ENCODE assay signal across 18 cellular contexts in the genomic region with DNA sequence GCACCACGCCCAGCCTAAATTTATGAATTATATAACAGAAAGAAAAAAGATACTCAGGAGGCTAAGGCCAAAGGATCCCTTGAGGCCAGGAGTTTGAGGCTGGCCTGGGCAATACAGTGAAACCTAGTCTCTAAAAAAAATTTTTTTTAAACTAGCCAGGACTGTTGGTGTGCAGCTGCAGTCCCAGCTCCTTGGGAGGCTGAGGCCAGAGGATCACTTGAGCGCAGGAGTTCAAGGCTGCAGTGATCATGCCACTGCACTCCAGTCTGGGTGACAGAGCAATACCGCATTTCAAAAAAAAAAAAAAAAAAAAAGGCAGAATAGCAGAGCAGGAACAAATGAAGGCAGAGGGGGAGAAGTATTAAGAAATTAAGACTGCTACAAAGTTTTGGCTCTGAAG. TPM values are rescaled to one million over a fixed set of nuclear protein-coding genes. Genes with fewer than 3 reads are reported as not detected.
A peak's percentile ranks its signal among the peaks of the same experiment; 100 is the strongest.
DNase-seq lines count a peak whose midpoint lies in the region; ATAC-seq and TF ChIP-seq lines count a peak whose summit lies in the region.
"Had no signal": no experiment of that assay in that cellular context is flagged by ENCODE, and none has a peak within 500 bp of the region (broad histone marks: within the 10 kb centered on the region; RNA-seq: fewer than 3 reads in every experiment).

No MANE protein-coding gene starts in this region.

- peaks cover 57% of the 10 kb centered on the region for H3K4me1 Mint-ChIP-seq in activated CD4-positive, alpha-beta T cell treated with anti-CD3 and anti-CD28 coated beads, Interleukin-2, amount 10 ng/mL, durations not matched to agents 24 days and 14 days
- H3K4me1 Mint-ChIP-seq in CD4-positive, CD25-positive, alpha-beta regulatory T cell, result peaks cover 35 to 59% (median 43%) of the 10 kb centered on the region in 4 donors
- peaks cover 28% of the 10 kb centered on the region for H3K4me1 Mint-ChIP-seq in nephron

- no peaks in the 10 kb centered on the region for H3K27me3 Mint-ChIP-seq in activated CD4-positive, alpha-beta T cell treated with anti-CD3 and anti-CD28 coated beads, Interleukin-2, amount 10 ng/mL, durations not matched to agents 24 days and 14 days
- no peaks in the 10 kb centered on the region for H3K27me3 Mint-ChIP-seq in CD4-positive, CD25-positive, alpha-beta regulatory T cell
- H3K27me3 Mint-ChIP-seq in nephron (ENCODE audit: low read depth), result no peaks in the 10 kb centered on the region

- H2AFZ ChIP-seq in OCI-LY7 (ENCODE audit: low read length), result no peak overlapping the region
- H2AFZ ChIP-seq: GM23248 had no signal

- peaks cover 24% of the 10 kb centered on the region for H3K79me2 ChIP-seq in OCI-LY7 (ENCODE audit: insufficient read depth, low read depth, low read length)

- H3K4me3 Mint-ChIP-seq in activated CD4-positive, alpha-beta T cell treated with anti-CD3 and anti-CD28 coated beads, Interleukin-2, amount 10 ng/mL, durations not matched to agents 24 days and 14 days, result peak overlapping the region; percentile 19
- H3K4me3 Mint-ChIP-seq in CD4-positive, CD25-positive, alpha-beta regulatory T cell, result peak overlapping the region in 3 of 4 donors; percentile 53 to 84 (median 61)
- H3K4me3 Mint-ChIP-seq in nephron, result peak overlapping the region in 1 of 3 experiments; percentile 70
- H3K4me3 Mint-ChIP-seq: CD14-positive monocyte had no signal

- H3K4me2 ChIP-seq in OCI-LY7 (ENCODE audit: low read length), result peak overlapping the region; percentile 44

- POLR2A ChIA-PET in OCI-LY7 (lab: Charles Lee), result no interaction called here

- peaks cover 17% of the 10 kb centered on the region for H3K36me3 Mint-ChIP-seq in activated CD4-positive, alpha-beta T cell treated with anti-CD3 and anti-CD28 coated beads, Interleukin-2, amount 10 ng/mL, durations not matched to agents 24 days and 14 days (ENCODE audit: low read depth)
- no peaks in the 10 kb centered on the region for H3K36me3 Mint-ChIP-seq in CD4-positive, CD25-positive, alpha-beta regulatory T cell
- no peaks in the 10 kb centered on the region for H3K36me3 Mint-ChIP-seq in nephron (ENCODE audit: low read depth)

- no TSS peak for BruUV-seq in OCI-LY7 (replicated peaks; lab: Mats Ljungman, UMichigan)

- H3K9me3 ChIP-seq in CD4-positive, CD25-positive, alpha-beta regulatory T cell (ENCODE audit: control insufficient read depth in 2 of 2, low read length in 2 of 2), result no peaks in the 10 kb centered on the region
- no peaks in the 10 kb centered on the region; the same call in 1 of the 2 replicates for H3K9me3 ChIP-seq in OCI-LY7 (ENCODE audit: low read length)

- H3K27ac Mint-ChIP-seq in activated CD4-positive, alpha-beta T cell treated with anti-CD3 and anti-CD28 coated beads, Interleukin-2, amount 10 ng/mL, durations not matched to agents 24 days and 14 days, result no peak overlapping the region
- peak overlapping the region in 1 of 3 donors; percentile 67 for H3K27ac Mint-ChIP-seq in CD4-positive, CD25-positive, alpha-beta regulatory T cell
- H3K27ac Mint-ChIP-seq in nephron, result peak overlapping the region; percentile 78 to 92 (median 83)
- H3K27ac Mint-ChIP-seq: CD14-positive monocyte had no signal

- peaks cover 48% of the 10 kb centered on the region for H3K4me1 ChIP-seq in CD4-positive, CD25-positive, alpha-beta regulatory T cell (ENCODE audit: control insufficient read depth, insufficient read depth, low read length, poor library complexity, severe bottlenecking)
- H3K4me1 ChIP-seq in OCI-LY7 (ENCODE audit: insufficient read depth, low read length, poor library complexity, severe bottlenecking), result peaks cover 73% of the 10 kb centered on the region

- no peaks in the 10 kb centered on the region for H3K9me2 ChIP-seq in OCI-LY7 (ENCODE audit: insufficient read depth, low read length)

- H3K4me3 ChIP-seq in CD4-positive, CD25-positive, alpha-beta regulatory T cell (ENCODE audit: low read depth, low read length), result no peak overlapping the region
- no peak overlapping the region for H3K4me3 ChIP-seq in OCI-LY7 (ENCODE audit: low read depth, low read length, poor library complexity, severe bottlenecking)
- H3K4me3 ChIP-seq: GM23248 had no signal

- H3K9me3 Mint-ChIP-seq in activated CD4-positive, alpha-beta T cell treated with anti-CD3 and anti-CD28 coated beads, Interleukin-2, amount 10 ng/mL, durations not matched to agents 24 days and 14 days, result no peaks in the 10 kb centered on the region
- H3K9me3 Mint-ChIP-seq in CD4-positive, CD25-positive, alpha-beta regulatory T cell, result peaks cover 0 to 2% (median 0%) of the 10 kb centered on the region in 7 donors
- no peaks in the 10 kb centered on the region for H3K9me3 Mint-ChIP-seq in nephron

- intact Hi-C loops in activated CD4-positive, alpha-beta T cell treated with anti-CD3 and anti-CD28 coated beads, Interleukin-2, amount 10 ng/mL, durations not matched to agents 24 days and 14 days (cut with micrococcal nuclease), result loop anchor here (5.0 to 10.0 kb wide), 3 partner anchors 147 to 415 kb away; a partner anchor contains a TSS
- intact Hi-C loops in OCI-LY7 (cut with micrococcal nuclease; ENCODE audit: unreplicated experiment), result loop anchor here (5.0 to 10.0 kb wide), 4 partner anchors 62 to 577 kb away; a partner anchor contains a TSS
- intact Hi-C loops in left colon (cut with DNase I, micrococcal nuclease), result loop anchor here (5.0 to 10.0 kb wide), 2 partner anchors 115 to 118 kb away; a partner anchor contains a TSS

- DNase-seq in activated CD4-positive, alpha-beta T cell treated with anti-CD3 and anti-CD28 coated beads, Interleukin-2, amount 10 ng/mL, durations not matched to agents 24 days and 14 days, result no peak
- no peak for DNase-seq in activated CD4-positive, alpha-beta T cell treated with anti-CD3 and anti-CD28 coated beads for 48 hours
- DNase-seq in CD4-positive, CD25-positive, alpha-beta regulatory T cell, result no peak
- DNase-seq in OCI-LY7 (ENCODE audit: low spot score) (no peak), left colon (no peak), dermis blood vessel endothelial cell (no peak)
- DNase-seq in stimulated activated CD4-positive, alpha-beta T cell treated with anti-CD3 and anti-CD28 coated beads, Interleukin-12 subunit alpha, Interleukin-12 subunit beta, amount 100 ng/mL, for 4 hours, result no peak
- DNase-seq: DMS79, GF-D8, GM23248, IMR-90, NCI-H146, NCI-H345, NCI-H526 treated with DMSO at 0.1 percent for 48 hours had no signal

- H3K27me3 ChIP-seq in CD4-positive, CD25-positive, alpha-beta regulatory T cell (ENCODE audit: control insufficient read depth, insufficient read depth, low read length), result no peaks in the 10 kb centered on the region

- no peak for ATAC-seq in CD4-positive, CD25-positive, alpha-beta regulatory T cell (ENCODE audit: low read depth in 2 of 2)
- no peak for ATAC-seq in left colon
- ATAC-seq: HCT116 had no signal

- TF ChIP-seq CTCF in OCI-LY7 (conservative IDR thresholded peaks at IDR 0.05; ENCODE audit: low read length) (no peak), nephron (IDR thresholded peaks at IDR 0.05; ENCODE audit: unreplicated experiment in 3 of 3) (no peak)

- H3K36me3 ChIP-seq in CD4-positive, CD25-positive, alpha-beta regulatory T cell (ENCODE audit: control insufficient read depth, insufficient read depth, low read length), result no peaks in the 10 kb centered on the region
- H3K36me3 ChIP-seq in OCI-LY7 (ENCODE audit: insufficient read depth, low read length), result peaks cover 21% of the 10 kb centered on the region

- H4K20me1 ChIP-seq in OCI-LY7 (ENCODE audit: insufficient read depth, low read length), result peaks cover 18% of the 10 kb centered on the region; the same call in 1 of the 2 replicates

- H3K27ac ChIP-seq in CD4-positive, CD25-positive, alpha-beta regulatory T cell (ENCODE audit: insufficient read depth, low read length, poor library complexity, severe bottlenecking), result no peak overlapping the region
- peak overlapping the region; percentile 99 for H3K27ac ChIP-seq in OCI-LY7 (ENCODE audit: low read depth, low read length, poor library complexity, severe bottlenecking)
- H3K27ac ChIP-seq: GM23248, RWPE1 had no signal

- CTCF ChIA-PET in OCI-LY7 (lab: Charles Lee; ENCODE audit: unreplicated experiment), result no interaction called here

RNA-seq across cellular contexts. Expression of a gene that starts 2.6 kb away (rescaled TPM):
- total RNA-seq in activated CD4-positive, alpha-beta T cell treated with anti-CD3 and anti-CD28 coated beads, Interleukin-2, amount 10 ng/mL, durations not matched to agents 24 days and 14 days, result 501 and 522 TPM in 2 replicates
- 132 TPM for total RNA-seq in CD4-positive, CD25-positive, alpha-beta regulatory T cell
- 100 to 1,000 TPM; 330 to 480 (median 385) TPM for polyA plus RNA-seq in CD4-positive, CD25-positive, alpha-beta regulatory T cell
- 208 and 216 TPM in 2 replicates for total RNA-seq in OCI-LY7 (2014; rRNA removed; shearing (Covaris generic))
- total RNA-seq in OCI-LY7 (2022), result 249 and 267 TPM in 2 replicates
- 100 to 1,000 TPM; 138 to 171 TPM for total RNA-seq in left colon
- 203 and 270 TPM in 2 replicates for total RNA-seq in dermis blood vessel endothelial cell
